In the genomic region with DNA sequence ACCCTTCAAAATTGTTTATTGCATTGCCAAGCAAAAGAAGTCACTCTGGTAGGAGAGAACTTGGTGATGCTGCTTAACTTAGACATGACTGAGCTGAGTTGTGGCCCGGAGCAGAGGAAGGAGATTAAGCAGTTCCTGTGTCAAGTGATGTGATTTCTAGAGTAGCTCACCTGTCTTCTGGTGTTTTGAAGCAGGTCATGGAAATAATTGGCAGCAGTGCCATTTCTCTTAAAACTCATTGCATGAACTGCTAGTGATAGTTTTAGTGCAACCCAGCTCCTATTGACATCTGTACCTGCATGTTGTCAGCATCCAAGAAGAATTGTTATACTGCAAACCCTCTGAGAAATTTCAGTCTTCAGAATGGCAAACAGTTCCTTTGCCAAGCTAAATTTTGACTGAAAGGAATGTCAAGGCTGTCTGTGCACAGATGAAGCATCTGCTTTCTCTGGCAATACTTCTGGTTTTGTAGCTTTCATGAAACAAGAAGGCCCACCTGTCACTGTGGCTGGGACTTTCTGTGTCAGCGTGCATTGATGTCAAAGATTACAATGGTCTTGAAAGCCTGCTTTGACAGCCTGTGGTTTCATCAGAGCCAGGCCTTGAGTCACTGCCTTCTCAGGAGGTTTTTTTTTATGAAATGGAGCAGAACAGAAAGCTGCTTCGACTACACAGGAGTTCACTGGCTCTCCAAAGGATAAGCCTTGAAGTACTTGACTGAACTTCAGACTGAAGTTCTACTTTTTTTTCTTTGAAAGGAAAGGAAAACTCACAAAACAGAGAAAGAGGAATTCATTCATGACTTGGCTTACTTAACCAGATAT, we compare ENCODE assay signal across 1 cellular context.
TF ChIP-seq lines count a peak whose summit lies in the region.

No MANE protein-coding gene starts in this region.

TF ChIP-seq in GM12878, 131 proteins besides CTCF, POLR2A, EP300 and RAD21 (continued from another document and continues in another):
- TF ChIP-seq CHD2 (IDR thresholded peaks at IDR 0.05; ENCODE audit: borderline replicate concordance, low read depth, low read length): peak; percentile 94
- no peak for TF ChIP-seq EGR1 (IDR thresholded peaks at IDR 0.05; ENCODE audit: borderline replicate concordance in 1 of 2, low read depth in 2 of 2, low read length in 2 of 2)
- no peak for TF ChIP-seq NFYA (IDR thresholded peaks at IDR 0.05; ENCODE audit: borderline replicate concordance, low read depth, low read length)
- no peak for TF ChIP-seq SUPT20H (IDR thresholded peaks at IDR 0.05; ENCODE audit: borderline replicate concordance, control insufficient read depth, low read depth, low read length)
- TF ChIP-seq GABPA (IDR thresholded peaks at IDR 0.05; ENCODE audit: low read depth): peak; percentile 79
- TF ChIP-seq, protein P1, sequence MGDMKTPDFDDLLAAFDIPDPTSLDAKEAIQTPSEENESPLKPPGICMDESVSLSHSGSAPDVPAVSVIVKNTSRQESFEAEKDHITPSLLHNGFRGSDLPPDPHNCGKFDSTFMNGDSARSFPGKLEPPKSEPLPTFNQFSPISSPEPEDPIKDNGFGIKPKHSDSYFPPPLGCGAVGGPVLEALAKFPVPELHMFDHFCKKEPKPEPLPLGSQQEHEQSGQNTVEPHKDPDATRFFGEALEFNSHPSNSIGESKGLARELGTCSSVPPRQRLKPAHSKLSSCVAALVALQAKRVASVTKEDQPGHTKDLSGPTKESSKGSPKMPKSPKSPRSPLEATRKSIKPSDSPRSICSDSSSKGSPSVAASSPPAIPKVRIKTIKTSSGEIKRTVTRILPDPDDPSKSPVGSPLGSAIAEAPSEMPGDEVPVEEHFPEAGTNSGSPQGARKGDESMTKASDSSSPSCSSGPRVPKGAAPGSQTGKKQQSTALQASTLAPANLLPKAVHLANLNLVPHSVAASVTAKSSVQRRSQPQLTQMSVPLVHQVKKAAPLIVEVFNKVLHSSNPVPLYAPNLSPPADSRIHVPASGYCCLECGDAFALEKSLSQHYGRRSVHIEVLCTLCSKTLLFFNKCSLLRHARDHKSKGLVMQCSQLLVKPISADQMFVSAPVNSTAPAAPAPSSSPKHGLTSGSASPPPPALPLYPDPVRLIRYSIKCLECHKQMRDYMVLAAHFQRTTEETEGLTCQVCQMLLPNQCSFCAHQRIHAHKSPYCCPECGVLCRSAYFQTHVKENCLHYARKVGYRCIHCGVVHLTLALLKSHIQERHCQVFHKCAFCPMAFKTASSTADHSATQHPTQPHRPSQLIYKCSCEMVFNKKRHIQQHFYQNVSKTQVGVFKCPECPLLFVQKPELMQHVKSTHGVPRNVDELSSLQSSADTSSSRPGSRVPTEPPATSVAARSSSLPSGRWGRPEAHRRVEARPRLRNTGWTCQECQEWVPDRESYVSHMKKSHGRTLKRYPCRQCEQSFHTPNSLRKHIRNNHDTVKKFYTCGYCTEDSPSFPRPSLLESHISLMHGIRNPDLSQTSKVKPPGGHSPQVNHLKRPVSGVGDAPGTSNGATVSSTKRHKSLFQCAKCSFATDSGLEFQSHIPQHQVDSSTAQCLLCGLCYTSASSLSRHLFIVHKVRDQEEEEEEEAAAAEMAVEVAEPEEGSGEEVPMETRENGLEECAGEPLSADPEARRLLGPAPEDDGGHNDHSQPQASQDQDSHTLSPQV (IDR thresholded peaks at IDR 0.05): peak; percentile 91
- TF ChIP-seq POLR2AphosphoS5 (IDR thresholded peaks at IDR 0.05; ENCODE audit: low read length): peak; percentile 40; the same call in 1 of the 2 replicates
- TF ChIP-seq FOXK2 (IDR thresholded peaks at IDR 0.05): no peak
- no peak for TF ChIP-seq FOS (IDR thresholded peaks at IDR 0.05; ENCODE audit: borderline replicate concordance, extremely low read depth, insufficient read length)
- no peak for TF ChIP-seq YY1 (IDR thresholded peaks at IDR 0.05; ENCODE audit: low read depth, low read length)
- peak; percentile 97 for TF ChIP-seq ZNF384 (IDR thresholded peaks at IDR 0.05; ENCODE audit: borderline replicate concordance, low read depth, low read length)
- 0 out of 2 replicates have a peak, but pooled peaks have one; percentile 44 for TF ChIP-seq PML (IDR thresholded peaks at IDR 0.05; ENCODE audit: low read length)
- TF ChIP-seq SIN3A (IDR thresholded peaks at IDR 0.05; ENCODE audit: low read depth, low read length): peak; percentile 63; the same call in 1 of the 2 replicates
- TF ChIP-seq CREB1 (IDR thresholded peaks at IDR 0.05; ENCODE audit: low read depth): peak; percentile 94
- peak; percentile 96 for TF ChIP-seq NFIC (IDR thresholded peaks at IDR 0.05; ENCODE audit: low read depth, low read length)
- TF ChIP-seq, protein P2, sequence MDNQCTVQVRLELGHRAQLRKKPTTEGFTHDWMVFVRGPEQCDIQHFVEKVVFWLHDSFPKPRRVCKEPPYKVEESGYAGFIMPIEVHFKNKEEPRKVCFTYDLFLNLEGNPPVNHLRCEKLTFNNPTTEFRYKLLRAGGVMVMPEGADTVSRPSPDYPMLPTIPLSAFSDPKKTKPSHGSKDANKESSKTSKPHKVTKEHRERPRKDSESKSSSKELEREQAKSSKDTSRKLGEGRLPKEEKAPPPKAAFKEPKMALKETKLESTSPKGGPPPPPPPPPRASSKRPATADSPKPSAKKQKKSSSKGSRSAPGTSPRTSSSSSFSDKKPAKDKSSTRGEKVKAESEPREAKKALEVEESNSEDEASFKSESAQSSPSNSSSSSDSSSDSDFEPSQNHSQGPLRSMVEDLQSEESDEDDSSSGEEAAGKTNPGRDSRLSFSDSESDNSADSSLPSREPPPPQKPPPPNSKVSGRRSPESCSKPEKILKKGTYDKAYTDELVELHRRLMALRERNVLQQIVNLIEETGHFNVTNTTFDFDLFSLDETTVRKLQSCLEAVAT (IDR thresholded peaks at IDR 0.05): peak; percentile 92
- TF ChIP-seq, protein P3, sequence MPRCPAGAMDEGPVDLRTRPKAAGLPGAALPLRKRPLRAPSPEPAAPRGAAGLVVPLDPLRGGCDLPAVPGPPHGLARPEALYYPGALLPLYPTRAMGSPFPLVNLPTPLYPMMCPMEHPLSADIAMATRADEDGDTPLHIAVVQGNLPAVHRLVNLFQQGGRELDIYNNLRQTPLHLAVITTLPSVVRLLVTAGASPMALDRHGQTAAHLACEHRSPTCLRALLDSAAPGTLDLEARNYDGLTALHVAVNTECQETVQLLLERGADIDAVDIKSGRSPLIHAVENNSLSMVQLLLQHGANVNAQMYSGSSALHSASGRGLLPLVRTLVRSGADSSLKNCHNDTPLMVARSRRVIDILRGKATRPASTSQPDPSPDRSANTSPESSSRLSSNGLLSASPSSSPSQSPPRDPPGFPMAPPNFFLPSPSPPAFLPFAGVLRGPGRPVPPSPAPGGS (IDR thresholded peaks at IDR 0.05; ENCODE audit: borderline replicate concordance, insufficient read depth, low read depth, low read length, poor library complexity, severe bottlenecking): peak; percentile 81
- TF ChIP-seq, protein P4, sequence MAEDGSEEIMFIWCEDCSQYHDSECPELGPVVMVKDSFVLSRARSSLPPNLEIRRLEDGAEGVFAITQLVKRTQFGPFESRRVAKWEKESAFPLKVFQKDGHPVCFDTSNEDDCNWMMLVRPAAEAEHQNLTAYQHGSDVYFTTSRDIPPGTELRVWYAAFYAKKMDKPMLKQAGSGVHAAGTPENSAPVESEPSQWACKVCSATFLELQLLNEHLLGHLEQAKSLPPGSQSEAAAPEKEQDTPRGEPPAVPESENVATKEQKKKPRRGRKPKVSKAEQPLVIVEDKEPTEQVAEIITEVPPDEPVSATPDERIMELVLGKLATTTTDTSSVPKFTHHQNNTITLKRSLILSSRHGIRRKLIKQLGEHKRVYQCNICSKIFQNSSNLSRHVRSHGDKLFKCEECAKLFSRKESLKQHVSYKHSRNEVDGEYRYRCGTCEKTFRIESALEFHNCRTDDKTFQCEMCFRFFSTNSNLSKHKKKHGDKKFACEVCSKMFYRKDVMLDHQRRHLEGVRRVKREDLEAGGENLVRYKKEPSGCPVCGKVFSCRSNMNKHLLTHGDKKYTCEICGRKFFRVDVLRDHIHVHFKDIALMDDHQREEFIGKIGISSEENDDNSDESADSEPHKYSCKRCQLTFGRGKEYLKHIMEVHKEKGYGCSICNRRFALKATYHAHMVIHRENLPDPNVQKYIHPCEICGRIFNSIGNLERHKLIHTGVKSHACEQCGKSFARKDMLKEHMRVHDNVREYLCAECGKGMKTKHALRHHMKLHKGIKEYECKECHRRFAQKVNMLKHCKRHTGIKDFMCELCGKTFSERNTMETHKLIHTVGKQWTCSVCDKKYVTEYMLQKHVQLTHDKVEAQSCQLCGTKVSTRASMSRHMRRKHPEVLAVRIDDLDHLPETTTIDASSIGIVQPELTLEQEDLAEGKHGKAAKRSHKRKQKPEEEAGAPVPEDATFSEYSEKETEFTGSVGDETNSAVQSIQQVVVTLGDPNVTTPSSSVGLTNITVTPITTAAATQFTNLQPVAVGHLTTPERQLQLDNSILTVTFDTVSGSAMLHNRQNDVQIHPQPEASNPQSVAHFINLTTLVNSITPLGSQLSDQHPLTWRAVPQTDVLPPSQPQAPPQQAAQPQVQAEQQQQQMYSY (CRISPR knock-in tag; IDR thresholded peaks at IDR 0.05): no peak
- TF ChIP-seq MXI1 (IDR thresholded peaks at IDR 0.05; ENCODE audit: low read depth, low read length): peak; percentile 87
- TF ChIP-seq RELA (IDR thresholded peaks at IDR 0.05; ENCODE audit: borderline replicate concordance, partially characterized antibody): peak; percentile 73
- peak; percentile 96 for TF ChIP-seq NBN (IDR thresholded peaks at IDR 0.05)
- peak; percentile 99 for TF ChIP-seq TCF12 (IDR thresholded peaks at IDR 0.05; ENCODE audit: low read depth, low read length)
- TF ChIP-seq MTA2 (IDR thresholded peaks at IDR 0.05; ENCODE audit: low read depth): peak; percentile 93
- TF ChIP-seq, protein P5, sequence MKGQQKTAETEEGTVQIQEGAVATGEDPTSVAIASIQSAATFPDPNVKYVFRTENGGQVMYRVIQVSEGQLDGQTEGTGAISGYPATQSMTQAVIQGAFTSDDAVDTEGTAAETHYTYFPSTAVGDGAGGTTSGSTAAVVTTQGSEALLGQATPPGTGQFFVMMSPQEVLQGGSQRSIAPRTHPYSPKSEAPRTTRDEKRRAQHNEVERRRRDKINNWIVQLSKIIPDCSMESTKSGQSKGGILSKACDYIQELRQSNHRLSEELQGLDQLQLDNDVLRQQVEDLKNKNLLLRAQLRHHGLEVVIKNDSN (IDR thresholded peaks at IDR 0.05; ENCODE audit: borderline replicate concordance, extremely low read length, insufficient read depth, low read depth, low read length): no peak
- no peak for TF ChIP-seq KAT2A (conservative IDR thresholded peaks at IDR 0.05; ENCODE audit: control insufficient read depth, low read depth, low read length)
- TF ChIP-seq MTA3 (IDR thresholded peaks at IDR 0.05; ENCODE audit: borderline replicate concordance, low read length): peak; percentile 83; the same call in 1 of the 2 replicates
- TF ChIP-seq, protein P6, sequence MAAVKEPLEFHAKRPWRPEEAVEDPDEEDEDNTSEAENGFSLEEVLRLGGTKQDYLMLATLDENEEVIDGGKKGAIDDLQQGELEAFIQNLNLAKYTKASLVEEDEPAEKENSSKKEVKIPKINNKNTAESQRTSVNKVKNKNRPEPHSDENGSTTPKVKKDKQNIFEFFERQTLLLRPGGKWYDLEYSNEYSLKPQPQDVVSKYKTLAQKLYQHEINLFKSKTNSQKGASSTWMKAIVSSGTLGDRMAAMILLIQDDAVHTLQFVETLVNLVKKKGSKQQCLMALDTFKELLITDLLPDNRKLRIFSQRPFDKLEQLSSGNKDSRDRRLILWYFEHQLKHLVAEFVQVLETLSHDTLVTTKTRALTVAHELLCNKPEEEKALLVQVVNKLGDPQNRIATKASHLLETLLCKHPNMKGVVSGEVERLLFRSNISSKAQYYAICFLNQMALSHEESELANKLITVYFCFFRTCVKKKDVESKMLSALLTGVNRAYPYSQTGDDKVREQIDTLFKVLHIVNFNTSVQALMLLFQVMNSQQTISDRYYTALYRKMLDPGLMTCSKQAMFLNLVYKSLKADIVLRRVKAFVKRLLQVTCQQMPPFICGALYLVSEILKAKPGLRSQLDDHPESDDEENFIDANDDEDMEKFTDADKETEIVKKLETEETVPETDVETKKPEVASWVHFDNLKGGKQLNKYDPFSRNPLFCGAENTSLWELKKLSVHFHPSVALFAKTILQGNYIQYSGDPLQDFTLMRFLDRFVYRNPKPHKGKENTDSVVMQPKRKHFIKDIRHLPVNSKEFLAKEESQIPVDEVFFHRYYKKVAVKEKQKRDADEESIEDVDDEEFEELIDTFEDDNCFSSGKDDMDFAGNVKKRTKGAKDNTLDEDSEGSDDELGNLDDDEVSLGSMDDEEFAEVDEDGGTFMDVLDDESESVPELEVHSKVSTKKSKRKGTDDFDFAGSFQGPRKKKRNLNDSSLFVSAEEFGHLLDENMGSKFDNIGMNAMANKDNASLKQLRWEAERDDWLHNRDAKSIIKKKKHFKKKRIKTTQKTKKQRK (IDR thresholded peaks at IDR 0.05; ENCODE audit: low read depth, low read length): no peak
- TF ChIP-seq SMAD1 (IDR thresholded peaks at IDR 0.05; ENCODE audit: low read depth, partially characterized antibody): peak; percentile 46
- TF ChIP-seq HDAC2 (IDR thresholded peaks at IDR 0.05): no peak
- TF ChIP-seq BRCA1 (IDR thresholded peaks at IDR 0.05; ENCODE audit: low read depth, low read length): no peak
- TF ChIP-seq, protein P7, sequence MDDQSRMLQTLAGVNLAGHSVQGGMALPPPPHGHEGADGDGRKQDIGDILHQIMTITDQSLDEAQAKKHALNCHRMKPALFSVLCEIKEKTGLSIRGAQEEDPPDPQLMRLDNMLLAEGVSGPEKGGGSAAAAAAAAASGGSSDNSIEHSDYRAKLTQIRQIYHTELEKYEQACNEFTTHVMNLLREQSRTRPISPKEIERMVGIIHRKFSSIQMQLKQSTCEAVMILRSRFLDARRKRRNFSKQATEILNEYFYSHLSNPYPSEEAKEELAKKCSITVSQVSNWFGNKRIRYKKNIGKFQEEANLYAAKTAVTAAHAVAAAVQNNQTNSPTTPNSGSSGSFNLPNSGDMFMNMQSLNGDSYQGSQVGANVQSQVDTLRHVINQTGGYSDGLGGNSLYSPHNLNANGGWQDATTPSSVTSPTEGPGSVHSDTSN (IDR thresholded peaks at IDR 0.05; ENCODE audit: insufficient replicate concordance, low read depth, low read length): peak; percentile 83
- TF ChIP-seq HCFC1 (IDR thresholded peaks at IDR 0.05; ENCODE audit: low read length): no peak
- TF ChIP-seq, protein P8, sequence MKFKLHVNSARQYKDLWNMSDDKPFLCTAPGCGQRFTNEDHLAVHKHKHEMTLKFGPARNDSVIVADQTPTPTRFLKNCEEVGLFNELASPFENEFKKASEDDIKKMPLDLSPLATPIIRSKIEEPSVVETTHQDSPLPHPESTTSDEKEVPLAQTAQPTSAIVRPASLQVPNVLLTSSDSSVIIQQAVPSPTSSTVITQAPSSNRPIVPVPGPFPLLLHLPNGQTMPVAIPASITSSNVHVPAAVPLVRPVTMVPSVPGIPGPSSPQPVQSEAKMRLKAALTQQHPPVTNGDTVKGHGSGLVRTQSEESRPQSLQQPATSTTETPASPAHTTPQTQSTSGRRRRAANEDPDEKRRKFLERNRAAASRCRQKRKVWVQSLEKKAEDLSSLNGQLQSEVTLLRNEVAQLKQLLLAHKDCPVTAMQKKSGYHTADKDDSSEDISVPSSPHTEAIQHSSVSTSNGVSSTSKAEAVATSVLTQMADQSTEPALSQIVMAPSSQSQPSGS (IDR thresholded peaks at IDR 0.05; ENCODE audit: low read length): peak; percentile 90
- TF ChIP-seq LARP7 (IDR thresholded peaks at IDR 0.05): no peak
- no peak for TF ChIP-seq NFXL1 (IDR thresholded peaks at IDR 0.05; ENCODE audit: borderline replicate concordance)
- no peak for TF ChIP-seq ZNF207 (IDR thresholded peaks at IDR 0.05; ENCODE audit: borderline replicate concordance)
- peak; percentile 99 for TF ChIP-seq RUNX3 (IDR thresholded peaks at IDR 0.05; ENCODE audit: low read length)
- TF ChIP-seq KDM1A (IDR thresholded peaks at IDR 0.05; ENCODE audit: borderline replicate concordance): no peak
- no peak for TF ChIP-seq ASH2L (IDR thresholded peaks at IDR 0.05; ENCODE audit: borderline replicate concordance, low read depth)
- TF ChIP-seq RBBP5 (conservative IDR thresholded peaks at IDR 0.05): no peak
- no peak for TF ChIP-seq ZZZ3 (IDR thresholded peaks at IDR 0.05; ENCODE audit: control insufficient read depth, insufficient read length, low read depth)
- peak; percentile 54; the same call in 1 of the 2 replicates for TF ChIP-seq ZNF217 (IDR thresholded peaks at IDR 0.05)
